In the genomic region with DNA sequence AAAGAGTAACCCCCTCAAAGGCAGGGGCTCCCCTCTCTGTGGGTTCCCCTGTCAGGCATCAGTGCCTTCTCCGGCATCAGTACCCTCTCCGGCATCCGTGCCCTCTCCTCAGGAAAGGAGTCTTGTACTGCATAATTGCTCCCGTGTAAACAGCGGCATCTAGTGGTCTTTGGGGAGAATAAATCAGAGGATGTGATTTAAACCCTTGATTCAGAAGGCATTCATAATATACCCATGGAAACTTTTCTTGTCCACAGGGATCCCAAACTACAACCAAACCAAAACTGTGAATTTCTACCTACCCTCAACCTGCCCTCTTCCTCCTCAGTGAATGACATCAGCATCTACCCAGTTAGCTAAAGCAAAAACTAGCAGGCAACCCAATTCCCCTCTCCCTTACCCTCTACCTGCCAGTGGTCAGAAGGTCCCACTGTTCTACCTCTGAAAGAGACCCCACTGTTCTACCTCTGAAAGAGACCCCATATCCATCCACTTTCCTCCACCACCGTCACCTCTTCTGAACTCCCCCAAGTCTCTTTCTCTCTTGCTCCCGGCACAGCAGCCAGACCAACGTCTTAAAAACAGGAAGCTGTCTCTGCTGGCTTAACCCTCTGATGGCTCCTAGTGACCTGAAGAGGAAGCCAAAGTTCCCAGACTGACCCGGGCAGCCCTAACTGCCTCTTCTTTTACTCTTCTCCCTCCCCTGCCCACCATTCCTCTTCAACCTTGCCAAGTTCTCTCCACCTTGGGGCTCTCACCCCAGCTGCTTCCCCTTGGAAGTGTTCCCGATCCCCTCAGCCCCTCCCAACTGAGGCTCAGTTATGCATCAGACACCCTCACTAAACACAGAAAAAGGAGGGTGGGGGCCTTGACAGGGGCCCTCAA, we compare ENCODE assay signal across 8 cellular contexts. TPM values are rescaled to one million over a fixed set of nuclear protein-coding genes. Genes with fewer than 3 reads are reported as not detected.
DNase-seq lines count a peak whose midpoint lies in the region; ATAC-seq and TF ChIP-seq lines count a peak whose summit lies in the region.

No MANE protein-coding gene starts in this region.

- DNase-seq in DMS 273 treated with DMSO at 0.1 percent for 48 hours (lab: John Stamatoyannopoulos, UW) (peak; percentile 64), HT-29 (ENCODE audit: low spot score) (peak; percentile 88), NCI-H774 (lab: John Stamatoyannopoulos, UW) (peak; percentile 13), fibroblast of the aortic adventitia (ENCODE audit: low read depth) (peak; percentile 74), GOT3 (lab: John Stamatoyannopoulos, UW) (no peak)
- peak; percentile 15 for DNase-seq in activated T-cell treated with anti-CD3 and anti-CD28 coated beads, Interleukin-2, amount 50 U/mL, for 4 hours
- peak; percentile 83 for DNase-seq in natural killer cell treated with Interleukin-12 subunit alpha and Interleukin-12 subunit beta and Interleukin-15 and Interleukin-18, amount 100 ng/mL, for 72 hours (ENCODE audit: low spot score)

- peaks cover 21% of the 10 kb centered on the region for H3K36me3 Mint-ChIP-seq in activated T-cell treated with anti-CD3 and anti-CD28 coated beads, Interleukin-2, amount 50 U/mL, for 4 hours (ENCODE audit: insufficient read depth)
- peaks cover 6% of the 10 kb centered on the region for H3K36me3 Mint-ChIP-seq in natural killer cell treated with Interleukin-12 subunit alpha and Interleukin-12 subunit beta and Interleukin-15 and Interleukin-18, amount 100 ng/mL, for 72 hours

- H3K4me3 Mint-ChIP-seq in activated T-cell treated with anti-CD3 and anti-CD28 coated beads, Interleukin-2, amount 50 U/mL, for 4 hours, result peak overlapping the region; percentile 72
- H3K4me3 Mint-ChIP-seq in natural killer cell treated with Interleukin-12 subunit alpha and Interleukin-12 subunit beta and Interleukin-15 and Interleukin-18, amount 100 ng/mL, for 72 hours, result peak overlapping the region; percentile 68

- peaks cover 30% of the 10 kb centered on the region for H3K4me1 Mint-ChIP-seq in activated T-cell treated with anti-CD3 and anti-CD28 coated beads, Interleukin-2, amount 50 U/mL, for 4 hours (ENCODE audit: low read depth)
- peaks cover 35 to 43% of the 10 kb centered on the region in 2 donors for H3K4me1 Mint-ChIP-seq in natural killer cell treated with Interleukin-12 subunit alpha and Interleukin-12 subunit beta and Interleukin-15 and Interleukin-18, amount 100 ng/mL, for 72 hours (ENCODE audit: low read depth in 2 of 2)

- peak; percentile 80 for TF ChIP-seq CTCF in fibroblast of the aortic adventitia (IDR thresholded peaks at IDR 0.05; ENCODE audit: insufficient read depth, low read length)

- no peaks in the 10 kb centered on the region for H3K9me3 Mint-ChIP-seq in activated T-cell treated with anti-CD3 and anti-CD28 coated beads, Interleukin-2, amount 50 U/mL, for 4 hours
- H3K9me3 Mint-ChIP-seq in natural killer cell treated with Interleukin-12 subunit alpha and Interleukin-12 subunit beta and Interleukin-15 and Interleukin-18, amount 100 ng/mL, for 72 hours, result no peaks in the 10 kb centered on the region

- H3K27me3 Mint-ChIP-seq in activated T-cell treated with anti-CD3 and anti-CD28 coated beads, Interleukin-2, amount 50 U/mL, for 4 hours (ENCODE audit: low read depth), result no peaks in the 10 kb centered on the region
- no peaks in the 10 kb centered on the region for H3K27me3 Mint-ChIP-seq in natural killer cell treated with Interleukin-12 subunit alpha and Interleukin-12 subunit beta and Interleukin-15 and Interleukin-18, amount 100 ng/mL, for 72 hours

- peak; percentile 82 to 85 for ATAC-seq in activated T-cell treated with anti-CD3 and anti-CD28 coated beads, Interleukin-2, amount 50 U/mL, for 4 hours
- ATAC-seq in natural killer cell treated with Interleukin-12 subunit alpha and Interleukin-12 subunit beta and Interleukin-15 and Interleukin-18, amount 100 ng/mL, for 72 hours, result peak; percentile 73 to 78
- no peak for ATAC-seq in HG03565 (IDR thresholded peaks at IDR 0.05; ENCODE audit: unreplicated experiment)

- peak overlapping the region; percentile 50 to 81 for H3K27ac Mint-ChIP-seq in natural killer cell treated with Interleukin-12 subunit alpha and Interleukin-12 subunit beta and Interleukin-15 and Interleukin-18, amount 100 ng/mL, for 72 hours

- peak overlapping the region; percentile 15 for H3K4me3 ChIP-seq in fibroblast of the aortic adventitia (ENCODE audit: low read depth, low read length)

RNA-seq across cellular contexts. Expression of a gene that starts 27.2 kb away (rescaled TPM):
- total RNA-seq in HT-29 (2014; rRNA removed; shearing (Covaris generic)), result 53.3 and 68.3 TPM in 2 replicates
- total RNA-seq in activated T-cell treated with anti-CD3 and anti-CD28 coated beads, Interleukin-2, amount 50 U/mL, for 4 hours, result 100 to 1,000 TPM; 126 to 144 (median 139) TPM
- total RNA-seq in fibroblast of the aortic adventitia (ENCODE audit: low replicate concordance), result 77.1 and 105 TPM in 2 replicates
- 100 to 1,000 TPM; 198 to 240 TPM for total RNA-seq in natural killer cell treated with Interleukin-12 subunit alpha and Interleukin-12 subunit beta and Interleukin-15 and Interleukin-18, amount 100 ng/mL, for 72 hours
